1 cellular context compared by ENCODE assay signal in the genomic region with DNA sequence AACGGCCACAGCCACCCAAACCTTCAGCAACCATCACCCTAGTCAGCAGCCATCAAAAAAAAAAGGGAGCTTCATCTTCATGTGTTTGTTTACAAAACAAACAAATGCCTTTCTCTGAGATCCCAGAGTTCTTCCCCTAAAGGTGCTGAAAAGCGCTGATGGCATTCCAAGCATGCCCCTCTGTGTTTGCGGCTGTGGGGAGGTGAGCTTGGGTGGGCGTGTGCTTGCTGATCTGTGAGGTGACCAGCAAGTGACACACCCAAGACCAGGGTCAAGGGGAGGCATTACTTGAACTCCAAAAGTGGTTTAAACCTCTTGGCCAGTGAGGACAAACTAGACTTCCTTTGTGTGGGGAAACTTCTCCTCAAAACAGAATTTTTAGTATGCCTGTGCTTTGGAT.
TF ChIP-seq lines count a peak whose summit lies in the region.

No MANE protein-coding gene starts in this region.

TF ChIP-seq in GM23338, 12 proteins besides CTCF, POLR2A, EP300 and RAD21 (continued from another document):
- TF ChIP-seq, protein P1, sequence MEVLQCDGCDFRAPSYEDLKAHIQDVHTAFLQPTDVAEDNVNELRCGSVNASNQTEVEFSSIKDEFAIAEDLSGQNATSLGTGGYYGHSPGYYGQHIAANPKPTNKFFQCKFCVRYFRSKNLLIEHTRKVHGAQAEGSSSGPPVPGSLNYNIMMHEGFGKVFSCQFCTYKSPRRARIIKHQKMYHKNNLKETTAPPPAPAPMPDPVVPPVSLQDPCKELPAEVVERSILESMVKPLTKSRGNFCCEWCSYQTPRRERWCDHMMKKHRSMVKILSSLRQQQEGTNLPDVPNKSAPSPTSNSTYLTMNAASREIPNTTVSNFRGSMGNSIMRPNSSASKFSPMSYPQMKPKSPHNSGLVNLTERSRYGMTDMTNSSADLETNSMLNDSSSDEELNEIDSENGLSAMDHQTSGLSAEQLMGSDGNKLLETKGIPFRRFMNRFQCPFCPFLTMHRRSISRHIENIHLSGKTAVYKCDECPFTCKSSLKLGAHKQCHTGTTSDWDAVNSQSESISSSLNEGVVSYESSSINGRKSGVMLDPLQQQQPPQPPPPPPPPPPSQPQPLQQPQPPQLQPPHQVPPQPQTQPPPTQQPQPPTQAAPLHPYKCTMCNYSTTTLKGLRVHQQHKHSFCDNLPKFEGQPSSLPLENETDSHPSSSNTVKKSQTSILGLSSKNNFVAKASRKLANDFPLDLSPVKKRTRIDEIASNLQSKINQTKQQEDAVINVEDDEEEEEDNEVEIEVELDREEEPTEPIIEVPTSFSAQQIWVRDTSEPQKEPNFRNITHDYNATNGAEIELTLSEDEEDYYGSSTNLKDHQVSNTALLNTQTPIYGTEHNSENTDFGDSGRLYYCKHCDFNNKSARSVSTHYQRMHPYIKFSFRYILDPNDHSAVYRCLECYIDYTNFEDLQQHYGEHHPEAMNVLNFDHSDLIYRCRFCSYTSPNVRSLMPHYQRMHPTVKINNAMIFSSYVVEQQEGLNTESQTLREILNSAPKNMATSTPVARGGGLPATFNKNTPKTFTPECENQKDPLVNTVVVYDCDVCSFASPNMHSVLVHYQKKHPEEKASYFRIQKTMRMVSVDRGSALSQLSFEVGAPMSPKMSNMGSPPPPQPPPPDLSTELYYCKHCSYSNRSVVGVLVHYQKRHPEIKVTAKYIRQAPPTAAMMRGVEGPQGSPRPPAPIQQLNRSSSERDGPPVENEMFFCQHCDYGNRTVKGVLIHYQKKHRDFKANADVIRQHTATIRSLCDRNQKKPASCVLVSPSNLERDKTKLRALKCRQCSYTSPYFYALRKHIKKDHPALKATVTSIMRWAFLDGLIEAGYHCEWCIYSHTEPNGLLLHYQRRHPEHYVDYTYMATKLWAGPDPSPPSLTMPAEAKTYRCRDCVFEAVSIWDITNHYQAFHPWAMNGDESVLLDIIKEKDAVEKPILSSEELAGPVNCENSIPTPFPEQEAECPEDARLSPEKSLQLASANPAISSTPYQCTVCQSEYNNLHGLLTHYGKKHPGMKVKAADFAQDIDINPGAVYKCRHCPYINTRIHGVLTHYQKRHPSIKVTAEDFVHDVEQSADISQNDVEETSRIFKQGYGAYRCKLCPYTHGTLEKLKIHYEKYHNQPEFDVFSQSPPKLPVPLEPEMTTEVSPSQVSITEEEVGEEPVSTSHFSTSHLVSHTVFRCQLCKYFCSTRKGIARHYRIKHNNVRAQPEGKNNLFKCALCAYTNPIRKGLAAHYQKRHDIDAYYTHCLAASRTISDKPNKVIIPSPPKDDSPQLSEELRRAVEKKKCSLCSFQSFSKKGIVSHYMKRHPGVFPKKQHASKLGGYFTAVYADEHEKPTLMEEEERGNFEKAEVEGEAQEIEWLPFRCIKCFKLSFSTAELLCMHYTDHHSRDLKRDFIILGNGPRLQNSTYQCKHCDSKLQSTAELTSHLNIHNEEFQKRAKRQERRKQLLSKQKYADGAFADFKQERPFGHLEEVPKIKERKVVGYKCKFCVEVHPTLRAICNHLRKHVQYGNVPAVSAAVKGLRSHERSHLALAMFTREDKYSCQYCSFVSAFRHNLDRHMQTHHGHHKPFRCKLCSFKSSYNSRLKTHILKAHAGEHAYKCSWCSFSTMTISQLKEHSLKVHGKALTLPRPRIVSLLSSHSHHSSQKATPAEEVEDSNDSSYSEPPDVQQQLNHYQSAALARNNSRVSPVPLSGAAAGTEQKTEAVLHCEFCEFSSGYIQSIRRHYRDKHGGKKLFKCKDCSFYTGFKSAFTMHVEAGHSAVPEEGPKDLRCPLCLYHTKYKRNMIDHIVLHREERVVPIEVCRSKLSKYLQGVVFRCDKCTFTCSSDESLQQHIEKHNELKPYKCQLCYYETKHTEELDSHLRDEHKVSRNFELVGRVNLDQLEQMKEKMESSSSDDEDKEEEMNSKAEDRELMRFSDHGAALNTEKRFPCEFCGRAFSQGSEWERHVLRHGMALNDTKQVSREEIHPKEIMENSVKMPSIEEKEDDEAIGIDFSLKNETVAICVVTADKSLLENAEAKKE (CRISPR knock-in tag; IDR thresholded peaks at IDR 0.05): no peak
- TF ChIP-seq POLR2AphosphoS5 (IDR thresholded peaks at IDR 0.05; ENCODE audit: low read depth) (no peak), ETS1 (IDR thresholded peaks at IDR 0.05) (no peak), ZNF114 (CRISPR knock-in tag; IDR thresholded peaks at IDR 0.05) (no peak), NANOG (IDR thresholded peaks at IDR 0.05; ENCODE audit: borderline replicate concordance) (no peak)
